Comparison of ENCODE assay signal across 20 cellular contexts in the genomic region with DNA sequence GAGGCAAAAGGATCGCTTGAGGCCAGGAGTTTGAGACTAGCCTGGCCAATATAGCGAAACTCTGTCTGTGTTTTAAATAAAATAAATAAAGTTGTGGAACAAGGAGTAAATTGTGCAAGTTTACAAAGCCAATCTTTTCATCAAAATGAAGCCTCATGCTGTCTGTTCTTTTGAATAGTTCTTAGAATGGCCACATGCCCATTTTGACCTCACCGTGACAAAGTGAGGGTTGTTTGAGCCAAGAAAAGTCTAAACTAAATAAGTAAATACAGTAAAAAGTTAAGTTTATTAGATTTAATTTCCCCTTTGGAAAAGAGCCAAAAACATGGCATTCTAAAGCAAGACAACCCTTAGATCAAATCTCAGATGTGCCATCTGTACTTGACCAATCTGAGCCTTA.
"Had no signal": no experiment of that assay in that cellular context is flagged by ENCODE, and none has a peak within 500 bp of the region (broad histone marks: within the 10 kb centered on the region; RNA-seq: fewer than 3 reads in every experiment).

No MANE protein-coding gene starts in this region.

- H3K36me3 ChIP-seq: esophagus muscularis mucosa, gastrocnemius medialis, heart right ventricle, left lung, lower lobe of right lung had no signal

- H3K27me3 ChIP-seq: dorsolateral prefrontal cortex, esophagus muscularis mucosa, foreskin keratinocyte, gastrocnemius medialis, heart right ventricle, left lung had no signal

- H3K4me3 ChIP-seq: coronary artery, dorsolateral prefrontal cortex, esophagus muscularis mucosa, gastrocnemius medialis, heart right ventricle, left lung, lower lobe of right lung had no signal

- H3K27ac Mint-ChIP-seq: mesothelial cell of epicardium; naive thymus-derived CD4-positive, alpha-beta T cell; natural killer cell had no signal

- H3K27ac ChIP-seq: coronary artery, dorsolateral prefrontal cortex, esophagus muscularis mucosa, foreskin keratinocyte, gastrocnemius medialis, heart right ventricle, left lung, lower lobe of right lung had no signal

- ATAC-seq: foreskin keratinocyte; gastrocnemius medialis; heart right ventricle; left cardiac atrium; left lung; left ventricle myocardium superior; lower lobe of right lung; naive thymus-derived CD4-positive, alpha-beta T cell; natural killer cell had no signal

- H3K4me3 Mint-ChIP-seq: mesothelial cell of epicardium; naive thymus-derived CD4-positive, alpha-beta T cell; natural killer cell had no signal

- DNase-seq: dermis blood vessel endothelial cell; dorsolateral prefrontal cortex; effector CD4-positive, alpha-beta T cell; effector memory CD4-positive, alpha-beta T cell; foreskin keratinocyte; gastrocnemius medialis; glutamatergic neuron; head of caudate nucleus; heart right ventricle; hippocampal formation; left cardiac atrium; left lung; left ventricle myocardium superior; lower lobe of right lung; mesenchymal stem cell; naive thymus-derived CD4-positive, alpha-beta T cell; natural killer cell had no signal

- H3K9me3 ChIP-seq: esophagus muscularis mucosa, gastrocnemius medialis, lower lobe of right lung had no signal

- H3K4me1 ChIP-seq: esophagus muscularis mucosa, foreskin keratinocyte, gastrocnemius medialis, heart right ventricle, left lung, lower lobe of right lung had no signal

- H3K36me3 Mint-ChIP-seq: mesothelial cell of epicardium, natural killer cell had no signal

- H3K4me1 Mint-ChIP-seq: mesothelial cell of epicardium had no signal
